26 cellular contexts compared by ENCODE assay signal in genomic region chr1:168260393-168260792, GRCh38. TPM values are rescaled to one million over a fixed set of nuclear protein-coding genes. Genes with fewer than 3 reads are reported as not detected.
DNase-seq lines count a peak whose midpoint lies in the region; ATAC-seq, FAIRE-seq and TF ChIP-seq lines count a peak whose summit lies in the region.
"Had no signal": no experiment of that assay in that cellular context is flagged by ENCODE, and none has a peak within 500 bp of the region (broad histone marks: within the 10 kb centered on the region; RNA-seq: fewer than 3 reads in every experiment).

No MANE protein-coding gene starts in this region.

- H4K91ac ChIP-seq in H1 (replicated peaks; ENCODE audit: insufficient read length, low read length): peak overlapping the region; percentile 32

- no peak overlapping the region for H4K5ac ChIP-seq in H1 (ENCODE audit: insufficient read length, low read depth, low read length)

- no peaks in the 10 kb centered on the region for H3K23me2 ChIP-seq in H1 (ENCODE audit: low read depth, low read length)

- H3K36me3 Mint-ChIP-seq in activated CD8-positive, alpha-beta T cell treated with anti-CD3 and anti-CD28 coated beads for 36 hours (ENCODE audit: low read depth): peaks cover 36% of the 10 kb centered on the region

- CTCF ChIA-PET in H1 (lab: Charles Lee; ENCODE audit: partially characterized antibody): interaction anchor here (0.9 to 1.4 kb wide), 3 partner anchors 20 to 82 kb away, joined by 4 to 5 read pairs (median 4); no protein-coding TSS in a partner anchor
- CTCF ChIA-PET in activated CD8-positive, alpha-beta T cell treated with anti-CD3 and anti-CD28 coated beads for 36 hours (lab: Charles Lee): no interaction called here

- H3K9me3 Mint-ChIP-seq in activated CD8-positive, alpha-beta T cell treated with anti-CD3 and anti-CD28 coated beads for 36 hours: peaks cover 11% of the 10 kb centered on the region

- no peak overlapping the region for H2AK5ac ChIP-seq in H1 (ENCODE audit: low read depth, low read length)

- H3K4me2 ChIP-seq in H1 (ENCODE audit: insufficient read depth in 1 of 2, low read depth in 2 of 2, low read length in 2 of 2): no peak overlapping the region

- H3K4me1 Mint-ChIP-seq in activated CD8-positive, alpha-beta T cell treated with anti-CD3 and anti-CD28 coated beads for 36 hours (ENCODE audit: low read depth): peaks cover 21% of the 10 kb centered on the region

- H3K14ac ChIP-seq in H1 (ENCODE audit: insufficient read length): no peak overlapping the region

- H3K9me3 ChIP-seq in H1 (ENCODE audit: insufficient read depth in 2 of 2, low read depth in 1 of 2, low read length in 1 of 2): peaks cover 11 to 21% of the 10 kb centered on the region in 2 experiments; a peak in 3 of 4 replicates

- peak overlapping the region; percentile 35; the same call in 1 of the 2 replicates for H4K8ac ChIP-seq in H1 (ENCODE audit: extremely low read depth, insufficient read depth, low read length)

- H3K79me1 ChIP-seq in H1 (ENCODE audit: low read depth, low read length): no peaks in the 10 kb centered on the region

- no peak overlapping the region for H3K4me3 ChIP-seq in H1 (ENCODE audit: extremely low read depth in 1 of 4, insufficient read depth in 2 of 4, low read depth in 3 of 4, low read length in 4 of 4)

- no peaks in the 10 kb centered on the region for H3K79me2 ChIP-seq in H1 (ENCODE audit: control insufficient read depth in 1 of 2, insufficient read depth in 2 of 2, low read length in 2 of 2)

- ATAC-seq in activated CD8-positive, alpha-beta T cell treated with anti-CD3 and anti-CD28 coated beads for 36 hours: no peak
- no peak for ATAC-seq in GM21786 (IDR thresholded peaks at IDR 0.05; ENCODE audit: unreplicated experiment)
- ATAC-seq: left ventricle myocardium superior; sciatic nerve; stimulated activated naive CD8-positive, alpha-beta T cell treated with anti-CD3 and anti-CD28 coated beads, Interleukin-15, Interleukin-2, amounts not matched to agents 100 U/mL and 50 U/mL, for 24 hours; T-cell had no signal

- H3K27me3 ChIP-seq in H1 (replicated peaks in 1 of 4; ENCODE audit: control insufficient read depth in 3 of 4, extremely low read depth in 1 of 4, insufficient read depth in 3 of 4, low read length in 3 of 4): no peaks in the 10 kb centered on the region

- H2BK20ac ChIP-seq in H1 (ENCODE audit: low read length): no peak overlapping the region

- no peak overlapping the region for H2BK5ac ChIP-seq in H1 (ENCODE audit: low read depth, low read length)

- H4K20me1 ChIP-seq in H1 (replicated peaks in 1 of 2; ENCODE audit: control insufficient read depth in 1 of 2, insufficient read depth in 2 of 2, low read length in 2 of 2): no peaks in the 10 kb centered on the region

- H3K27me3 Mint-ChIP-seq in activated CD8-positive, alpha-beta T cell treated with anti-CD3 and anti-CD28 coated beads for 36 hours: no peaks in the 10 kb centered on the region
- H3K27me3 Mint-ChIP-seq: CD4-positive, CD25-positive, alpha-beta regulatory T cell; T-cell had no signal

- no peak for FAIRE-seq in D721Med (lab: Jason Lieb, UNC)
- FAIRE-seq in H1 (lab: Jason Lieb, UNC): no peak

- no peak for TF ChIP-seq EP300 in H1 (IDR thresholded peaks at IDR 0.05; ENCODE audit: borderline replicate concordance in 1 of 2, low read depth in 2 of 2, low read length in 2 of 2)

- H2BK120ac ChIP-seq in H1 (replicated peaks; ENCODE audit: low read depth, low read length): peak overlapping the region; percentile 43

- intact Hi-C loops in activated CD8-positive, alpha-beta T cell treated with anti-CD3 and anti-CD28 coated beads for 36 hours (cut with micrococcal nuclease): no loop called here

- H3K18ac ChIP-seq in H1 (ENCODE audit: extremely low read depth, low read length): no peak overlapping the region

- TF ChIP-seq RAD21 in H1 (IDR thresholded peaks at IDR 0.05 in 1 of 2, conservative IDR thresholded peaks at IDR 0.05 in 1 of 2; ENCODE audit: low read depth in 2 of 2, low read length in 2 of 2): no peak

- DNase-seq in D721Med (ENCODE audit: insufficient read length, low spot score) (peak; percentile 31), NCI-H146 (lab: John Stamatoyannopoulos, UW) (peak; percentile 87), NCI-H748 treated with DMSO at 0.1 percent for 48 hours (lab: John Stamatoyannopoulos, UW) (peak; percentile 80), H1 (ENCODE audit: low read depth in 1 of 2, low spot score in 2 of 2) (no peak), DMS79 (lab: John Stamatoyannopoulos, UW) (no peak)
- DNase-seq in activated CD8-positive, alpha-beta T cell treated with anti-CD3 and anti-CD28 coated beads for 36 hours: no peak
- DNase-seq in stimulated activated CD4-positive, alpha-beta T cell treated with anti-CD3 and anti-CD28 coated beads, Interleukin-15, amount 100 ng/mL, for 24 hours: no peak
- DNase-seq: ACHN; activated CD4-positive, alpha-beta T cell treated with anti-CD3 and anti-CD28 coated beads, Interleukin-2, amount 50 U/mL, for 48 hours; activated naive CD4-positive, alpha-beta T cell treated with Interleukin-2 at 50 U/mL for 16 hours; activated T-cell treated with anti-CD3 and anti-CD28 coated beads, Interleukin-2, amount 50 U/mL, for 1 hour; aorta; CD4-positive, CD25-positive, alpha-beta regulatory T cell; cerebellar nuclear complex; effector memory CD4-positive, alpha-beta T cell; glutamatergic neuron; GM23248; left ventricle myocardium superior; NK-92 treated with Interleukin-12 subunit alpha and Interleukin-12 subunit beta, amount 100 ng/mL, for 24 hours; nucleus accumbens; stimulated activated naive CD8-positive, alpha-beta T cell treated with anti-CD3 and anti-CD28 coated beads, Interleukin-15, Interleukin-2, amounts not matched to agents 100 U/mL and 50 U/mL, for 24 hours; T-cell; trophoblast cell had no signal

- peaks cover 0 to 7% (median 1%) of the 10 kb centered on the region in 4 experiments; a peak in 2 of 8 replicates for H3K36me3 ChIP-seq in H1 (ENCODE audit: control insufficient read depth in 2 of 4, insufficient read depth in 4 of 4, low read length in 3 of 4)

- no peak overlapping the region for H3K4me3 Mint-ChIP-seq in activated CD8-positive, alpha-beta T cell treated with anti-CD3 and anti-CD28 coated beads for 36 hours
- H3K4me3 Mint-ChIP-seq: CD4-positive, CD25-positive, alpha-beta regulatory T cell; T-cell had no signal

- peaks cover 1 to 8% (median 4%) of the 10 kb centered on the region in 4 experiments; a peak in 3 of 7 replicates for H3K4me1 ChIP-seq in H1 (replicated peaks in 1 of 4; ENCODE audit: control insufficient read depth in 3 of 4, insufficient read depth in 4 of 4, low read length in 3 of 4)

- H2AFZ ChIP-seq in H1 (ENCODE audit: low read length): no peak overlapping the region
- H2AFZ ChIP-seq: GM23248 had no signal

- no peak overlapping the region for H3K9ac ChIP-seq in H1 (replicated peaks in 1 of 4; ENCODE audit: extremely low read depth in 1 of 4, low read depth in 3 of 4, low read length in 3 of 4)
- H3K9ac ChIP-seq: GM23248 had no signal

- 87% methylated on average over 3 of the region's 3 CpGs; no CpG with 5 or more reads in 1 of the 2 experiments for WGBS in H1 (ENCODE audit: extremely low coverage in 1 of 2, insufficient coverage in 1 of 2, insufficient read length in 1 of 2, insufficient replicate concordance in 2 of 2, low coverage in 1 of 2, low lambda C conversion rate in 2 of 2, missing lambda C conversion rate in 1 of 2), 2 experiments

- no peak for TF ChIP-seq POLR2A in H1 (IDR thresholded peaks at IDR 0.05; ENCODE audit: control extremely low read depth in 1 of 2, low read depth in 2 of 2, low read length in 2 of 2)

- no peak overlapping the region for H2BK15ac ChIP-seq in H1 (ENCODE audit: low read length)

- no peak for TF ChIP-seq CTCF in D721Med (IDR thresholded peaks at IDR 0.05; ENCODE audit: insufficient read depth, missing control alignments)
- no peak for TF ChIP-seq CTCF in H1 (IDR thresholded peaks at IDR 0.05; ENCODE audit: control extremely low read depth in 1 of 3, insufficient read depth in 1 of 3, low read depth in 1 of 3, low read length in 3 of 3)
- no peak for TF ChIP-seq CTCF in activated CD8-positive, alpha-beta T cell treated with anti-CD3 and anti-CD28 coated beads for 36 hours (IDR thresholded peaks at IDR 0.05)

- POLR2A ChIA-PET in H1 (lab: Charles Lee; ENCODE audit: partially characterized antibody): interaction anchor here (0.6 kb wide), 1 partner anchor 431 kb away, joined by 3 read pairs; no protein-coding TSS in a partner anchor
- POLR2A ChIA-PET in activated CD8-positive, alpha-beta T cell treated with anti-CD3 and anti-CD28 coated beads for 36 hours (lab: Charles Lee): no interaction called here

- no peak overlapping the region for H3K27ac ChIP-seq in H1 (ENCODE audit: low read depth, low read length)
- H3K27ac ChIP-seq: HL-60 had no signal

- H2BK12ac ChIP-seq in H1 (ENCODE audit: low read depth, low read length): peak overlapping the region; percentile 53; the same call in 1 of the 2 replicates

- peak overlapping the region; percentile 28 for H3K56ac ChIP-seq in H1 (replicated peaks; ENCODE audit: insufficient read length, low read depth, low read length)

- H3K4ac ChIP-seq in H1 (replicated peaks; ENCODE audit: insufficient read length, low read depth, low read length): no peak overlapping the region

- H3K23ac ChIP-seq in H1 (ENCODE audit: insufficient read length): no peak overlapping the region

- H3K27ac Mint-ChIP-seq in activated CD8-positive, alpha-beta T cell treated with anti-CD3 and anti-CD28 coated beads for 36 hours: no peak overlapping the region
- H3K27ac Mint-ChIP-seq: CD4-positive, CD25-positive, alpha-beta regulatory T cell; T-cell had no signal

RNA-seq across cellular contexts. Expression of gene TBX19, which starts 20.3 kb away (rescaled TPM):
- 0.80 and 1.0 TPM in 2 replicates for total RNA-seq in H1 (2021; fragmentation: NEBNext Ultra II Directional; extraction: Animal tissue kit (Norgen Biotek cat#: 25700))
- polyA plus RNA-seq in H1 (2011; rRNA removed): 1.3 and 1.8 TPM in 2 replicates
- 1.3 TPM for polyA plus RNA-seq in H1 (2011; cell fraction: cytosol; rRNA removed)
- 2.0 TPM for polyA plus RNA-seq in H1 (2011; cell fraction: nucleus; rRNA removed)
- polyA plus RNA-seq in H1 (2012, experiment 1 of 2): 0.96 to 1.7 TPM (median 1.0 TPM) in 4 replicates
- polyA plus RNA-seq in H1 (2012, experiment 2 of 2): 0.34 TPM
- polyA plus RNA-seq in H1 (2013, experiment 1 of 2): 0.75 TPM
- 0.61 TPM for polyA plus RNA-seq in H1 (2013, experiment 2 of 2)
- polyA minus RNA-seq in H1 (2011; rRNA and poly(A)+ RNA removed): 1.2 and 1.5 TPM in 2 replicates
- 0.51 TPM for polyA minus RNA-seq in H1 (2011; cell fraction: cytosol; rRNA and poly(A)+ RNA removed)
- 1.00 TPM for polyA minus RNA-seq in H1 (2011; cell fraction: nucleus; rRNA and poly(A)+ RNA removed)
- 1 to 10 TPM; 1.5 TPM for total RNA-seq in activated CD8-positive, alpha-beta T cell treated with anti-CD3 and anti-CD28 coated beads for 36 hours

RNA-seq across cellular contexts. Expression of gene SFT2D2, which starts 34.6 kb away (rescaled TPM):
- total RNA-seq in H1 (2021; fragmentation: NEBNext Ultra II Directional; extraction: Animal tissue kit (Norgen Biotek cat#: 25700)): 29.0 and 29.5 TPM in 2 replicates
- polyA plus RNA-seq in H1 (2011; rRNA removed): 5.4 and 9.0 TPM in 2 replicates
- 8.6 TPM for polyA plus RNA-seq in H1 (2011; cell fraction: cytosol; rRNA removed)
- polyA plus RNA-seq in H1 (2011; cell fraction: nucleus; rRNA removed): 6.0 TPM
- polyA plus RNA-seq in H1 (2012, experiment 1 of 2): 4.9 to 8.5 TPM (median 6.0 TPM) in 4 replicates
- 1.3 TPM for polyA plus RNA-seq in H1 (2012, experiment 2 of 2)
- 8.6 TPM for polyA plus RNA-seq in H1 (2013, experiment 1 of 2)
- polyA plus RNA-seq in H1 (2013, experiment 2 of 2): 9.3 TPM
- polyA minus RNA-seq in H1 (2011; rRNA and poly(A)+ RNA removed): 58.2 and 79.7 TPM in 2 replicates
- 34.0 TPM for polyA minus RNA-seq in H1 (2011; cell fraction: cytosol; rRNA and poly(A)+ RNA removed)
- 20.4 TPM for polyA minus RNA-seq in H1 (2011; cell fraction: nucleus; rRNA and poly(A)+ RNA removed)
- total RNA-seq in activated CD8-positive, alpha-beta T cell treated with anti-CD3 and anti-CD28 coated beads for 36 hours: 10 to 100 TPM; 30.8 to 31.4 TPM

Comparison
In these comparisons a context has a peak if more than half of its experiments do, and no peak if none do; other contexts are left out.
1. DNase-seq: peak in D721Med (single experiment), NCI-H146 (single experiment) and NCI-H748 treated with DMSO at 0.1 percent for 48 hours (single experiment); none in H1 (0 of 2), DMS79 (single experiment), activated CD8-positive, alpha-beta T cell treated with anti-CD3 and anti-CD28 coated beads for 36 hours (single experiment) and stimulated activated CD4-positive, alpha-beta T cell treated with anti-CD3 and anti-CD28 coated beads, Interleukin-15, amount 100 ng/mL, for 24 hours (single experiment).